Comparison of ENCODE assay signal across 10 cellular contexts in the genomic region with DNA sequence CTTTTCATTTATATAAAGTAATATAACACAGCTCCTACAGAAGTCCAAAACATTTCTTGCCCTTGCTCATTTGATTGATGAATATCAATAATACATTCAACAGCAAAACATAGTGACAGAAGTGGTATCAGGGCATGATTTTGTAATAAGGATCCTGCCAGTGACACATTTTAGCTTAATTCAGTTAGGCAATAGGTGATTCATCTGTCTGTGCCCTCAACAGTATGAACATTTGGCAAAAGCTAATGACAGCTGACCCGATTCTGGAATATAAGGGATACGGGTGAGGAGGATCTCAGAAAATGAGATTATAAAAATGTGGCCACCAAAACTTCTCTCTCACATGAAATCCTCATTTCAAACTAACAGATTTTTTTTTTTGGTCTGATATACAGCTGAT.
DNase-seq lines count a peak whose midpoint lies in the region; ATAC-seq and TF ChIP-seq lines count a peak whose summit lies in the region.
"Had no signal": no experiment of that assay in that cellular context is flagged by ENCODE, and none has a peak within 500 bp of the region (broad histone marks: within the 10 kb centered on the region; RNA-seq: fewer than 3 reads in every experiment).

No MANE protein-coding gene starts in this region.

- H3K4me3 Mint-ChIP-seq in GM23338, result no peak overlapping the region

- WGBS in SK-N-SH (ENCODE audit: low lambda C conversion rate), result 3% methylated on average over 2 of the region's 2 CpGs

- no peak for ATAC-seq in GM23338
- ATAC-seq in HG02642 (IDR thresholded peaks at IDR 0.05; ENCODE audit: poor library complexity, unreplicated experiment), result no peak

- H3K36me3 ChIP-seq in GM23338 (ENCODE audit: insufficient read depth) (no peaks in the 10 kb centered on the region), SK-N-SH (replicated peaks in 1 of 2; ENCODE audit: control insufficient read depth in 1 of 2, insufficient read depth in 2 of 2, low read length in 1 of 2) (peaks cover 5 to 38% of the 10 kb centered on the region in 2 experiments), skeletal muscle satellite cell (ENCODE audit: insufficient read depth, low read length) (peaks cover 6% of the 10 kb centered on the region)

- H3K4me1 Mint-ChIP-seq in GM23338, result peaks cover 29% of the 10 kb centered on the region

- POLR2A ChIA-PET in SK-N-SH (lab: Yijun Ruan, JAX), result no interaction called here

- H3K4me3 ChIP-seq in GM23338 (no peak overlapping the region), SK-N-SH (ENCODE audit: low read depth in 2 of 2, low read length in 1 of 2) (no peak overlapping the region), skeletal muscle satellite cell (ENCODE audit: low read length) (peak overlapping the region; percentile 57)

- H4K20me1 ChIP-seq in GM23338 (replicated peaks; ENCODE audit: insufficient read depth) (no peaks in the 10 kb centered on the region), SK-N-SH (ENCODE audit: insufficient read depth) (no peaks in the 10 kb centered on the region)

- H3F3A ChIP-seq in GM23338 (replicated peaks; ENCODE audit: low read depth), result no peaks in the 10 kb centered on the region
- H3F3A ChIP-seq in SK-N-SH (replicated peaks; ENCODE audit: insufficient read depth), result peaks cover 35% of the 10 kb centered on the region

- no peak for TF ChIP-seq EP300 in SK-N-SH (IDR thresholded peaks at IDR 0.05; ENCODE audit: borderline replicate concordance in 1 of 2, low read depth in 1 of 2, low read length in 1 of 2)

- H3K27me3 ChIP-seq in GM23338 (ENCODE audit: insufficient read depth) (no peaks in the 10 kb centered on the region), SK-N-SH (ENCODE audit: insufficient read depth) (no peaks in the 10 kb centered on the region), skeletal muscle satellite cell (ENCODE audit: control insufficient read depth, insufficient read depth, low read length) (no peaks in the 10 kb centered on the region)

- H3K27ac Mint-ChIP-seq in GM23338, result peak overlapping the region; percentile 75

- H3K36me3 Mint-ChIP-seq in GM23338 (ENCODE audit: low read depth), result peaks cover 5% of the 10 kb centered on the region; the same call in 1 of the 3 replicates

- TF ChIP-seq RAD21 in SK-N-SH (IDR thresholded peaks at IDR 0.05; ENCODE audit: low read length), result no peak

- CTCF ChIA-PET in SK-N-SH (lab: Yijun Ruan, JAX), result no interaction called here

- H3K4me2 ChIP-seq in GM23338, result no peak overlapping the region
- peak overlapping the region; percentile 46; the same call in 1 of the 2 replicates for H3K4me2 ChIP-seq in SK-N-SH
- H3K4me2 ChIP-seq in skeletal muscle satellite cell (ENCODE audit: low read length), result peak overlapping the region; percentile 81

- DNase-seq in GM23338 (ENCODE audit: low spot score) (no peak), SK-N-SH (no peak), fibroblast of the conjunctiva (ENCODE audit: low read depth) (peak; percentile 75), SHP77 (lab: John Stamatoyannopoulos, UW) (no peak), NAMALWA (ENCODE audit: low spot score) (no peak)
- no peak for DNase-seq in activated effector memory CD4-positive, alpha-beta T cell treated with Interleukin-2 at 50 U/mL for 16 hours
- DNase-seq: stimulated activated naive CD4-positive, alpha-beta T cell had no signal

- peaks cover 20% of the 10 kb centered on the region for H3K4me1 ChIP-seq in GM23338 (ENCODE audit: insufficient read depth)
- H3K4me1 ChIP-seq in SK-N-SH (ENCODE audit: control insufficient read depth in 1 of 2, insufficient read depth in 2 of 2, low read depth in 1 of 2, low read length in 1 of 2), result peaks cover 2 to 41% of the 10 kb centered on the region in 2 experiments
- H3K4me1 ChIP-seq in skeletal muscle satellite cell (ENCODE audit: control insufficient read depth, insufficient read depth, low read length), result peaks cover 47% of the 10 kb centered on the region

- H3K9ac ChIP-seq in SK-N-SH (peak overlapping the region; percentile 58), skeletal muscle satellite cell (ENCODE audit: low read depth, low read length) (peak overlapping the region; percentile 86)

- H3K9me3 ChIP-seq in SK-N-SH (no peaks in the 10 kb centered on the region), skeletal muscle satellite cell (replicated peaks; ENCODE audit: low read length) (no peaks in the 10 kb centered on the region)

- peaks cover 9% of the 10 kb centered on the region for H3K27me3 Mint-ChIP-seq in GM23338 (ENCODE audit: insufficient read depth, low read depth, poor library complexity)

- H2AFZ ChIP-seq in GM23338, result no peak overlapping the region
- no peak overlapping the region for H2AFZ ChIP-seq in SK-N-SH (ENCODE audit: low read depth)

- H3K9me2 ChIP-seq in GM23338 (ENCODE audit: insufficient read depth) (peaks cover 9% of the 10 kb centered on the region; the same call in 1 of the 2 replicates), SK-N-SH (no peaks in the 10 kb centered on the region)

- H3K79me2 ChIP-seq in GM23338 (replicated peaks; ENCODE audit: insufficient read depth) (no peaks in the 10 kb centered on the region), SK-N-SH (ENCODE audit: insufficient read depth) (no peaks in the 10 kb centered on the region)

- TF ChIP-seq CTCF in GM23338 (conservative IDR thresholded peaks at IDR 0.05; ENCODE audit: low read depth in 2 of 2), result no peak
- no peak for TF ChIP-seq CTCF in SK-N-SH (IDR thresholded peaks at IDR 0.05)

- H3K9me3 Mint-ChIP-seq in GM23338, result no peaks in the 10 kb centered on the region

- H3K27ac ChIP-seq in GM23338 (ENCODE audit: low read depth) (peak overlapping the region; percentile 52), SK-N-SH (ENCODE audit: low read depth in 2 of 2, low read length in 1 of 2) (peak overlapping the region; percentile 81 to 97; a peak in 3 of 4 replicates)
- H3K27ac ChIP-seq: HL-60 had no signal

TF ChIP-seq in GM23338, 12 proteins besides CTCF, POLR2A, EP300 and RAD21 (continues in another document):
- TF ChIP-seq EZH2 (IDR thresholded peaks at IDR 0.05; ENCODE audit: low read depth, unreplicated experiment), result no peak

TF ChIP-seq in SK-N-SH, 30 proteins besides CTCF, POLR2A, EP300 and RAD21:
- TF ChIP-seq NFIC (IDR thresholded peaks at IDR 0.05; ENCODE audit: borderline replicate concordance), result peak; percentile 17; the same call in 1 of the 2 replicates
- peak; percentile 64; the same call in 1 of the 2 replicates for TF ChIP-seq FOSL2 (IDR thresholded peaks at IDR 0.05; ENCODE audit: borderline replicate concordance, low read depth)
- TF ChIP-seq MEF2A (IDR thresholded peaks at IDR 0.05; ENCODE audit: borderline replicate concordance, low read depth), result no peak
- peak; percentile 52 for TF ChIP-seq JUND (IDR thresholded peaks at IDR 0.05)
- TF ChIP-seq CHD2 (IDR thresholded peaks at IDR 0.05; ENCODE audit: low read length, partially characterized antibody), result no peak
- TF ChIP-seq IRF3 (IDR thresholded peaks at IDR 0.05; ENCODE audit: low read depth, low read length), result no peak
- peak; percentile 49 for TF ChIP-seq TCF12 (IDR thresholded peaks at IDR 0.05)
- TF ChIP-seq, protein P1, sequence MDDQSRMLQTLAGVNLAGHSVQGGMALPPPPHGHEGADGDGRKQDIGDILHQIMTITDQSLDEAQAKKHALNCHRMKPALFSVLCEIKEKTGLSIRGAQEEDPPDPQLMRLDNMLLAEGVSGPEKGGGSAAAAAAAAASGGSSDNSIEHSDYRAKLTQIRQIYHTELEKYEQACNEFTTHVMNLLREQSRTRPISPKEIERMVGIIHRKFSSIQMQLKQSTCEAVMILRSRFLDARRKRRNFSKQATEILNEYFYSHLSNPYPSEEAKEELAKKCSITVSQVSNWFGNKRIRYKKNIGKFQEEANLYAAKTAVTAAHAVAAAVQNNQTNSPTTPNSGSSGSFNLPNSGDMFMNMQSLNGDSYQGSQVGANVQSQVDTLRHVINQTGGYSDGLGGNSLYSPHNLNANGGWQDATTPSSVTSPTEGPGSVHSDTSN (IDR thresholded peaks at IDR 0.05), result peak; percentile 88
